In the genomic region with DNA sequence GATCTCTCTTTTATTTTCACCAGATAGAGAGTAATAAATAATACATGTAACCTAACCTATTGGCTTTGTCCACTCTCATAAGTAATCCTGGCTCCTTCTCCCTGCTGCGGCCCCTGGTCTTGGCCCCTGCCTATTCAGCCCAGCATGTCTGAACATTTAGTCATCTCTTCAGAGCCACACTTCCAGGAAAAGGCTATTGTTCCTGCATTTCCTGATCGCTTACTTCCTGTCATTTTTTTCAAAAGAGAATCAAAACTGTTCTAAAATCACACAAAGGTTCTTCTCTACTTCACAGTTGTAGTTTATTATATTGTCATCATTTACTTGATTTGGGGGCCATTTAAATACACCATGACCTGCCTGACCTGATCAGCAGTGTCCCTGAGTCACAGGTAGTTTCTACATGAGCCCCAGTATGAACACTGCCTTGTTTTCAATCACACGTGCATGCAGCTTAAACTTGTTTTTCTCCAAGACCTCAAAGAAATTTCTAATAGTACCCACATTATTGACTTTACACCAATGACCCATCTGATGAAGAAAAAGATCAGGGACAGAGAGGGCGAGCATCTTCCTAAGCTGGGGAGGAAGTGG, we compare ENCODE assay signal across 13 cellular contexts. TPM values are rescaled to one million over a fixed set of nuclear protein-coding genes. Genes with fewer than 3 reads are reported as not detected.
A peak's percentile ranks its signal among the peaks of the same experiment; 100 is the strongest.
DNase-seq lines count a peak whose midpoint lies in the region; ATAC-seq and TF ChIP-seq lines count a peak whose summit lies in the region.
"Had no signal": no experiment of that assay in that cellular context is flagged by ENCODE, and none has a peak within 500 bp of the region (broad histone marks: within the 10 kb centered on the region; RNA-seq: fewer than 3 reads in every experiment).

No MANE protein-coding gene starts in this region.

- no peak for TF ChIP-seq CTCF in GM23338 (conservative IDR thresholded peaks at IDR 0.05; ENCODE audit: low read depth in 2 of 2)
- no peak for TF ChIP-seq CTCF in retinal pigment epithelial cell (conservative IDR thresholded peaks at IDR 0.05; ENCODE audit: low read depth, low read length)
- no peak for TF ChIP-seq CTCF in ovary (IDR thresholded peaks at IDR 0.05)

- no peaks in the 10 kb centered on the region for H3K79me2 ChIP-seq in GM23338 (replicated peaks; ENCODE audit: insufficient read depth)

- H3K4me3 Mint-ChIP-seq in GM23338, result no peak overlapping the region
- H3K4me3 Mint-ChIP-seq in activated naive CD8-positive, alpha-beta T cell treated with anti-CD3 and anti-CD28 coated beads for 36 hours, result no peak overlapping the region
- H3K4me3 Mint-ChIP-seq in activated naive CD8-positive, alpha-beta T cell treated with anti-CD3 and anti-CD28 coated beads, Interleukin-2, amount 50 U/mL, for 24 hours, result no peak overlapping the region
- H3K4me3 Mint-ChIP-seq: activated CD4-positive, alpha-beta memory T cell treated with anti-CD3 and anti-CD28 coated beads for 36 hours; CD4-positive, alpha-beta memory T cell; T-helper 1 cell treated with Interleukin-12 subunit alpha and Interleukin-12 subunit beta and Interleukin-4 antibody, amounts not matched to agents 30 μg/mL and 1 μg/mL, for 36 hours had no signal

- H3K36me3 Mint-ChIP-seq in GM23338 (ENCODE audit: low read depth), result peaks cover 12% of the 10 kb centered on the region
- no peaks in the 10 kb centered on the region for H3K36me3 Mint-ChIP-seq in activated naive CD8-positive, alpha-beta T cell treated with anti-CD3 and anti-CD28 coated beads for 36 hours
- H3K36me3 Mint-ChIP-seq in activated naive CD8-positive, alpha-beta T cell treated with anti-CD3 and anti-CD28 coated beads, Interleukin-2, amount 50 U/mL, for 24 hours (ENCODE audit: low read depth), result no peaks in the 10 kb centered on the region
- H3K36me3 Mint-ChIP-seq: activated CD4-positive, alpha-beta memory T cell treated with anti-CD3 and anti-CD28 coated beads for 36 hours; CD4-positive, alpha-beta memory T cell had no signal

- ATAC-seq in GM23338, result no peak
- peak; percentile 50; the same call in 1 of the 3 replicates for ATAC-seq in SK-N-SH treated with all-trans-retinoic acid at 6 μM for 48 hours
- no peak for ATAC-seq in activated naive CD8-positive, alpha-beta T cell treated with anti-CD3 and anti-CD28 coated beads, Interleukin-2, amount 50 U/mL, for 24 hours
- no peak for ATAC-seq in HG03460 (IDR thresholded peaks at IDR 0.05; ENCODE audit: unreplicated experiment)

- TF ChIP-seq POLR2A in ovary (IDR thresholded peaks at IDR 0.05), result no peak

- DNase-seq in GM23338 (ENCODE audit: low spot score) (no peak), glomerular visceral epithelial cell (ENCODE audit: extremely low spot score) (peak; percentile 28), retinal pigment epithelial cell (ENCODE audit: low read depth) (peak; percentile 58), ovary (no peak)
- DNase-seq in activated naive CD8-positive, alpha-beta T cell treated with anti-CD3 and anti-CD28 coated beads for 36 hours, result no peak
- no peak for DNase-seq in activated naive CD8-positive, alpha-beta T cell treated with anti-CD3 and anti-CD28 coated beads, Interleukin-2, amount 50 U/mL, for 24 hours
- DNase-seq: activated CD4-positive, alpha-beta memory T cell treated with anti-CD3 and anti-CD28 coated beads for 36 hours; activated gamma-delta T cell treated with Interleukin-2 at 50 U/mL for 16 hours; CD4-positive, alpha-beta memory T cell; NCI-H1417 treated with DMSO at 0.1 percent for 48 hours had no signal

- H3K9me2 ChIP-seq in GM23338 (ENCODE audit: insufficient read depth), result no peaks in the 10 kb centered on the region

- intact Hi-C loops in ovary (cut with DNase I), result no loop called here

- H3K27me3 Mint-ChIP-seq in GM23338 (ENCODE audit: insufficient read depth, low read depth, poor library complexity), result peaks cover 3% of the 10 kb centered on the region
- peaks cover 27% of the 10 kb centered on the region for H3K27me3 Mint-ChIP-seq in activated naive CD8-positive, alpha-beta T cell treated with anti-CD3 and anti-CD28 coated beads for 36 hours
- peaks cover 8% of the 10 kb centered on the region for H3K27me3 Mint-ChIP-seq in activated naive CD8-positive, alpha-beta T cell treated with anti-CD3 and anti-CD28 coated beads, Interleukin-2, amount 50 U/mL, for 24 hours

- 86 to 88% (median 87%) methylated on average over 4 of the region's 4 CpGs for WGBS in ovary, 3 donors

- H3K4me1 ChIP-seq in GM23338 (ENCODE audit: insufficient read depth) (peaks cover 7% of the 10 kb centered on the region; the same call in 1 of the 2 replicates), ovary (ENCODE audit: insufficient read depth) (no peaks in the 10 kb centered on the region)

- H3K36me3 ChIP-seq in GM23338 (ENCODE audit: insufficient read depth), result no peaks in the 10 kb centered on the region
- H3K36me3 ChIP-seq in ovary, result no peaks in the 10 kb centered on the region

- TF ChIP-seq EP300 in ovary (IDR thresholded peaks at IDR 0.05), result no peak

- peaks cover 26% of the 10 kb centered on the region for H3K4me1 Mint-ChIP-seq in GM23338
- peaks cover 8% of the 10 kb centered on the region for H3K4me1 Mint-ChIP-seq in activated naive CD8-positive, alpha-beta T cell treated with anti-CD3 and anti-CD28 coated beads for 36 hours
- H3K4me1 Mint-ChIP-seq in activated naive CD8-positive, alpha-beta T cell treated with anti-CD3 and anti-CD28 coated beads, Interleukin-2, amount 50 U/mL, for 24 hours, result no peaks in the 10 kb centered on the region

- no peaks in the 10 kb centered on the region for H3K9me3 ChIP-seq in ovary

- H3K9me3 Mint-ChIP-seq in GM23338, result peaks cover 14% of the 10 kb centered on the region
- H3K9me3 Mint-ChIP-seq in activated naive CD8-positive, alpha-beta T cell treated with anti-CD3 and anti-CD28 coated beads for 36 hours, result no peaks in the 10 kb centered on the region
- no peaks in the 10 kb centered on the region for H3K9me3 Mint-ChIP-seq in activated naive CD8-positive, alpha-beta T cell treated with anti-CD3 and anti-CD28 coated beads, Interleukin-2, amount 50 U/mL, for 24 hours
- H3K9me3 Mint-ChIP-seq: activated CD4-positive, alpha-beta memory T cell treated with anti-CD3 and anti-CD28 coated beads for 36 hours; T-helper 1 cell treated with Interleukin-12 subunit alpha and Interleukin-12 subunit beta and Interleukin-4 antibody, amounts not matched to agents 30 μg/mL and 1 μg/mL, for 36 hours had no signal

- H3K27ac Mint-ChIP-seq in GM23338, result no peak overlapping the region; the same call in 1 of the 2 replicates
- H3K27ac Mint-ChIP-seq in activated naive CD8-positive, alpha-beta T cell treated with anti-CD3 and anti-CD28 coated beads for 36 hours, result no peak overlapping the region
- H3K27ac Mint-ChIP-seq in activated naive CD8-positive, alpha-beta T cell treated with anti-CD3 and anti-CD28 coated beads, Interleukin-2, amount 50 U/mL, for 24 hours, result no peak overlapping the region
- H3K27ac Mint-ChIP-seq: activated CD4-positive, alpha-beta memory T cell treated with anti-CD3 and anti-CD28 coated beads for 36 hours; CD4-positive, alpha-beta memory T cell; T-helper 1 cell treated with Interleukin-12 subunit alpha and Interleukin-12 subunit beta and Interleukin-4 antibody, amounts not matched to agents 30 μg/mL and 1 μg/mL, for 36 hours had no signal

- H2AFZ ChIP-seq in GM23338, result 0 out of 2 replicates have a peak overlapping the region, but pooled peaks have one; percentile 64

- H3K4me2 ChIP-seq in GM23338, result no peak overlapping the region

- H3F3A ChIP-seq in GM23338 (replicated peaks; ENCODE audit: low read depth), result no peaks in the 10 kb centered on the region

- H3K27me3 ChIP-seq in GM23338 (ENCODE audit: insufficient read depth) (no peaks in the 10 kb centered on the region), ovary (no peaks in the 10 kb centered on the region)

- H3K27ac ChIP-seq in GM23338 (ENCODE audit: low read depth) (no peak overlapping the region), ovary (no peak overlapping the region)

- H3K4me3 ChIP-seq in GM23338, result no peak overlapping the region
- H3K4me3 ChIP-seq in retinal pigment epithelial cell (ENCODE audit: low read length), result no peak overlapping the region
- no peak overlapping the region for H3K4me3 ChIP-seq in ovary

- no peaks in the 10 kb centered on the region for H4K20me1 ChIP-seq in GM23338 (replicated peaks; ENCODE audit: insufficient read depth)

TF ChIP-seq in SK-N-SH treated with all-trans-retinoic acid at 6 μM for 48 hours, 23 proteins besides CTCF, POLR2A, EP300 and RAD21 (continues in another document):
- TF ChIP-seq RARB (CRISPR knock-in tag; IDR thresholded peaks at IDR 0.05) (no peak), CSDC2 (CRISPR knock-in tag; IDR thresholded peaks at IDR 0.05) (no peak), ZFP30 (CRISPR knock-in tag; IDR thresholded peaks at IDR 0.05) (no peak), GLIS3 (CRISPR knock-in tag; IDR thresholded peaks at IDR 0.05) (no peak), OSR1 (CRISPR knock-in tag; IDR thresholded peaks at IDR 0.05) (no peak), ARNTL (CRISPR knock-in tag; IDR thresholded peaks at IDR 0.05; ENCODE audit: borderline replicate concordance, low read depth) (no peak), SNAI2 (CRISPR knock-in tag; IDR thresholded peaks at IDR 0.05) (no peak), PPARA (CRISPR knock-in tag; IDR thresholded peaks at IDR 0.05; ENCODE audit: borderline replicate concordance) (no peak), ESRRG (CRISPR knock-in tag; IDR thresholded peaks at IDR 0.05) (no peak), ZNF70 (CRISPR knock-in tag; IDR thresholded peaks at IDR 0.05) (no peak)
- TF ChIP-seq, protein P1, sequence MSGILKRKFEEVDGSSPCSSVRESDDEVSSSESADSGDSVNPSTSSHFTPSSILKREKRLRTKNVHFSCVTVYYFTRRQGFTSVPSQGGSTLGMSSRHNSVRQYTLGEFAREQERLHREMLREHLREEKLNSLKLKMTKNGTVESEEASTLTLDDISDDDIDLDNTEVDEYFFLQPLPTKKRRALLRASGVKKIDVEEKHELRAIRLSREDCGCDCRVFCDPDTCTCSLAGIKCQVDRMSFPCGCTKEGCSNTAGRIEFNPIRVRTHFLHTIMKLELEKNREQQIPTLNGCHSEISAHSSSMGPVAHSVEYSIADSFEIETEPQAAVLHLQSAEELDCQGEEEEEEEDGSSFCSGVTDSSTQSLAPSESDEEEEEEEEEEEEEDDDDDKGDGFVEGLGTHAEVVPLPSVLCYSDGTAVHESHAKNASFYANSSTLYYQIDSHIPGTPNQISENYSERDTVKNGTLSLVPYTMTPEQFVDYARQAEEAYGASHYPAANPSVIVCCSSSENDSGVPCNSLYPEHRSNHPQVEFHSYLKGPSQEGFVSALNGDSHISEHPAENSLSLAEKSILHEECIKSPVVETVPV (CRISPR knock-in tag; IDR thresholded peaks at IDR 0.05), result no peak

RNA-seq across cellular contexts. Expression of a gene that starts 47.4 kb away (rescaled TPM):
- total RNA-seq in GM23338 (2014; rRNA removed; shearing (Covaris generic)), result 102 and 109 TPM in 2 replicates
- polyA plus RNA-seq in GM23338 (2016; fragmentation: Nextera tagmentation; extraction: Ambion mirVana) (25.9 and 27.9 TPM in 2 replicates), ovary (10 to 100 TPM in 1 of 2 donors, 1 to 10 TPM in 1; 8.8 to 36.4 TPM)
- under 1 TPM; 0.08 to 0.12 TPM for total RNA-seq in activated naive CD8-positive, alpha-beta T cell treated with anti-CD3 and anti-CD28 coated beads for 36 hours
- 10 to 100 TPM in 5 of 7 donors, 1 to 10 TPM in 2; 6.0 to 35.6 (median 13.9) TPM for total RNA-seq in ovary
- total RNA-seq: activated CD4-positive, alpha-beta memory T cell treated with anti-CD3 and anti-CD28 coated beads for 36 hours; CD4-positive, alpha-beta memory T cell had no signal
- polyA plus RNA-seq: CD4-positive, alpha-beta memory T cell had no signal

Comparison
In these comparisons a context has a peak if more than half of its experiments do, and no peak if none do; other contexts are left out.
1. DNase-seq: peak in glomerular visceral epithelial cell (single experiment) and retinal pigment epithelial cell (single experiment); none in GM23338 (single experiment), activated naive CD8-positive, alpha-beta T cell treated with anti-CD3 and anti-CD28 coated beads for 36 hours (single experiment), activated naive CD8-positive, alpha-beta T cell treated with anti-CD3 and anti-CD28 coated beads, Interleukin-2, amount 50 U/mL, for 24 hours (single experiment) and ovary (0 of 5).
2. RNA of a gene that starts 47.4 kb away (total RNA-seq): 102 to 109 TPM in GM23338 and 6.0 to 35.6 TPM in ovary; 0.08 to 0.12 TPM in activated naive CD8-positive, alpha-beta T cell treated with anti-CD3 and anti-CD28 coated beads for 36 hours; every median in the first group is over 4 times any median in the second.